17 cellular contexts compared by ENCODE assay signal in the genomic region with DNA sequence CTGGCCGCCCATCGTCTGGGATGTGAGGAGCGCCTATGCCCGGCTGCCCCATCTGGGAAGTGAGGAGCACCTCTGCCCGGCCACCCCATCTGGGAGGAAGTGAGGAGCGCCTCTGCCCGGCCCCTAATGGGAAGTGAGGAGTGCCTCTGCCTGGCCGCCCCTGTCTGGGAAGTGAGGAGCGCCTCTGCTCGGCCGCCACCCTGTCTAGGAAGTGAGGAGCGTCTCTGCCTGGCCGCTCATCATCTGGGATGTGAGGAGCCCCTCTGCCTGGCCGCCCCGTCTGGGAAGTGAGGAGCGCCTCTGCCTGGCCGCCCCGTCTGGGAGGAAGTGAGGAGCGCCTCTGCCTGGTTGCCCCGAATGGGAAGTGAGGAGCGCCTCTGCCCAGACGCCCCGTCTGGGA. TPM values are rescaled to one million over a fixed set of nuclear protein-coding genes. Genes with fewer than 3 reads are reported as not detected.
"Had no signal": no experiment of that assay in that cellular context is flagged by ENCODE, and none has a peak within 500 bp of the region (broad histone marks: within the 10 kb centered on the region; RNA-seq: fewer than 3 reads in every experiment).

No MANE protein-coding gene starts in this region.

RNA-seq across cellular contexts. Expression of a gene that starts 42.4 kb away (rescaled TPM):
- total RNA-seq: myocyte; naive thymus-derived CD8-positive, alpha-beta T cell; natural killer cell treated with Interleukin-12 subunit alpha and Interleukin-12 subunit beta and Interleukin-15 and Interleukin-18, amount 100 ng/mL, for 72 hours; neural crest cell; omental fat pad; ovary; progenitor cell of endocrine pancreas; psoas muscle; renal cortical epithelial cell; right cardiac atrium; right lobe of liver; smooth muscle cell; spleen; suprapubic skin; transverse colon; ureter; vagina had no signal
- polyA plus RNA-seq: naive thymus-derived CD8-positive, alpha-beta T cell; ovary; psoas muscle; right cardiac atrium; spleen had no signal

RNA-seq across cellular contexts. Expression of a gene that starts 57.3 kb away (rescaled TPM):
- total RNA-seq: myocyte, neural crest cell, omental fat pad, progenitor cell of endocrine pancreas, renal cortical epithelial cell, smooth muscle cell, vagina had no signal
